11 cellular contexts compared by ENCODE assay signal in genomic region chr17:66661411-66661843, GRCh38.
DNase-seq lines count a peak whose midpoint lies in the region; ATAC-seq and TF ChIP-seq lines count a peak whose summit lies in the region.
"Had no signal": no experiment of that assay in that cellular context is flagged by ENCODE, and none has a peak within 500 bp of the region (broad histone marks: within the 10 kb centered on the region; RNA-seq: fewer than 3 reads in every experiment).

No MANE protein-coding gene starts in this region.

- peak in 1 of 2 experiments; percentile 16; a peak in 1 of 4 replicates for TF ChIP-seq EP300 in SK-N-SH (IDR thresholded peaks at IDR 0.05; ENCODE audit: borderline replicate concordance in 1 of 2, low read depth in 1 of 2, low read length in 1 of 2)

- no peaks in the 10 kb centered on the region for H3K36me3 Mint-ChIP-seq in stimulated activated memory B cell treated with anti-CD40 and anti-IgM and Interleukin-4, amounts not matched to agents 10 μg/mL and 1 μg/mL and 100 μg/mL, for 72 hours

- no peaks in the 10 kb centered on the region for H3K9me3 ChIP-seq in SK-N-SH

- peaks cover 2% of the 10 kb centered on the region for H3F3A ChIP-seq in SK-N-SH (replicated peaks; ENCODE audit: insufficient read depth)

- POLR2A ChIA-PET in SK-N-SH (lab: Yijun Ruan, JAX): no interaction called here

- H3K9me2 ChIP-seq in SK-N-SH: no peaks in the 10 kb centered on the region

- WGBS in SK-N-SH (ENCODE audit: low lambda C conversion rate): 71% methylated on average over 6 of the region's 6 CpGs

- peaks cover 7% of the 10 kb centered on the region for H3K27me3 Mint-ChIP-seq in stimulated activated memory B cell treated with anti-CD40 and anti-IgM and Interleukin-4, amounts not matched to agents 10 μg/mL and 1 μg/mL and 100 μg/mL, for 72 hours
- H3K27me3 Mint-ChIP-seq: progenitor cell of endocrine pancreas had no signal

- H3K4me1 Mint-ChIP-seq in stimulated activated memory B cell treated with anti-CD40 and anti-IgM and Interleukin-4, amounts not matched to agents 10 μg/mL and 1 μg/mL and 100 μg/mL, for 72 hours: no peaks in the 10 kb centered on the region

- no peak overlapping the region for H3K4me3 Mint-ChIP-seq in stimulated activated memory B cell treated with anti-CD40 and anti-IgM and Interleukin-4, amounts not matched to agents 10 μg/mL and 1 μg/mL and 100 μg/mL, for 72 hours

- H3K9me3 Mint-ChIP-seq in stimulated activated memory B cell treated with anti-CD40 and anti-IgM and Interleukin-4, amounts not matched to agents 10 μg/mL and 1 μg/mL and 100 μg/mL, for 72 hours: no peaks in the 10 kb centered on the region

- DNase-seq in DMS53 treated with DMSO at 0.1 percent for 48 hours (lab: John Stamatoyannopoulos, UW; ENCODE audit: unreplicated experiment): peak; percentile 28
- DNase-seq in HT-29 (ENCODE audit: low spot score): peak; percentile 91
- DNase-seq in SK-N-SH: no peak
- peak; percentile 58 for DNase-seq in kidney glomerular epithelial cell (lab: John Stamatoyannopoulos, UW)
- no peak for DNase-seq in iPS-NIHi7 (ENCODE audit: extremely low spot score)
- DNase-seq in effector CD8-positive, alpha-beta T cell (lab: John Stamatoyannopoulos, UW): no peak
- DNase-seq: aorta, MM.1S had no signal

- H3K36me3 ChIP-seq in SK-N-SH (replicated peaks in 1 of 2; ENCODE audit: control insufficient read depth in 1 of 2, insufficient read depth in 2 of 2, low read length in 1 of 2): peaks cover 18 to 37% of the 10 kb centered on the region in 2 experiments

- CTCF ChIA-PET in SK-N-SH (lab: Yijun Ruan, JAX): interaction anchor here (1.0 to 2.9 kb wide), 7 partner anchors 10 to 73 kb away, joined by 3 to 16 read pairs (median 5); no protein-coding TSS in a partner anchor

- TF ChIP-seq RAD21 in SK-N-SH (IDR thresholded peaks at IDR 0.05; ENCODE audit: low read length): no peak

- no peak overlapping the region for H3K9ac ChIP-seq in SK-N-SH

- H3K27ac ChIP-seq in SK-N-SH (ENCODE audit: low read depth in 2 of 2, low read length in 1 of 2): peak overlapping the region in 1 of 2 experiments; percentile 88; a peak in 2 of 4 replicates

- no peak overlapping the region for H3K27ac Mint-ChIP-seq in stimulated activated memory B cell treated with anti-CD40 and anti-IgM and Interleukin-4, amounts not matched to agents 10 μg/mL and 1 μg/mL and 100 μg/mL, for 72 hours
- H3K27ac Mint-ChIP-seq: progenitor cell of endocrine pancreas had no signal

- peaks cover 9 to 37% of the 10 kb centered on the region in 2 experiments; a peak in 3 of 4 replicates for H3K4me1 ChIP-seq in SK-N-SH (ENCODE audit: control insufficient read depth in 1 of 2, insufficient read depth in 2 of 2, low read depth in 1 of 2, low read length in 1 of 2)

- peaks cover 55% of the 10 kb centered on the region for H4K20me1 ChIP-seq in SK-N-SH (ENCODE audit: insufficient read depth)

- H3K79me2 ChIP-seq in SK-N-SH (ENCODE audit: insufficient read depth): peaks cover 47% of the 10 kb centered on the region; the same call in 1 of the 2 replicates

- no peak overlapping the region for H3K4me3 ChIP-seq in SK-N-SH (ENCODE audit: low read depth in 2 of 2, low read length in 1 of 2)

- no peak overlapping the region for H3K4me2 ChIP-seq in SK-N-SH

- no peak for TF ChIP-seq CTCF in SK-N-SH (IDR thresholded peaks at IDR 0.05)

- H2AFZ ChIP-seq in SK-N-SH (ENCODE audit: low read depth): no peak overlapping the region

- no peak for ATAC-seq in HG02642 (IDR thresholded peaks at IDR 0.05; ENCODE audit: poor library complexity, unreplicated experiment)
- ATAC-seq in stimulated activated memory B cell treated with anti-CD40 and anti-IgM and Interleukin-4, amounts not matched to agents 10 μg/mL and 1 μg/mL and 100 μg/mL, for 72 hours: no peak

- no peaks in the 10 kb centered on the region for H3K27me3 ChIP-seq in SK-N-SH (ENCODE audit: insufficient read depth)

TF ChIP-seq in SK-N-SH, 30 proteins besides CTCF, POLR2A, EP300 and RAD21:
- TF ChIP-seq TAF1 (IDR thresholded peaks at IDR 0.05; ENCODE audit: borderline replicate concordance, low read depth, low read length) (no peak), JUND (IDR thresholded peaks at IDR 0.05) (peak; percentile 69), FOSL2 (IDR thresholded peaks at IDR 0.05; ENCODE audit: borderline replicate concordance, low read depth) (peak; percentile 71), IRF3 (IDR thresholded peaks at IDR 0.05; ENCODE audit: low read depth, low read length) (no peak), NFIC (IDR thresholded peaks at IDR 0.05; ENCODE audit: borderline replicate concordance) (peak; percentile 79), POLR2AphosphoS5 (IDR thresholded peaks at IDR 0.05; ENCODE audit: low read depth, low read length) (peak; percentile 51; the same call in 1 of the 2 replicates), USF2 (IDR thresholded peaks at IDR 0.05; ENCODE audit: borderline replicate concordance, low read depth, low read length) (no peak), RXRA (IDR thresholded peaks at IDR 0.05; ENCODE audit: borderline replicate concordance, low read depth) (no peak), YY1 (IDR thresholded peaks at IDR 0.05; ENCODE audit: low read depth) (no peak), RFX5 (IDR thresholded peaks at IDR 0.05; ENCODE audit: low read length) (no peak), TCF12 (IDR thresholded peaks at IDR 0.05) (peak; percentile 44; the same call in 1 of the 2 replicates), CHD2 (IDR thresholded peaks at IDR 0.05; ENCODE audit: low read length, partially characterized antibody) (no peak), MEF2A (IDR thresholded peaks at IDR 0.05; ENCODE audit: borderline replicate concordance, low read depth) (no peak), PBX3 (IDR thresholded peaks at IDR 0.05) (peak; percentile 96), EZH2phosphoT487 (IDR thresholded peaks at IDR 0.05; ENCODE audit: borderline replicate concordance, low read depth) (no peak), ELF1 (IDR thresholded peaks at IDR 0.05) (no peak), REST (IDR thresholded peaks at IDR 0.05; ENCODE audit: low read depth, low read length) (no peak), SIN3A (IDR thresholded peaks at IDR 0.05; ENCODE audit: borderline replicate concordance, low read depth, low read length) (no peak; the same call in 1 of the 2 replicates), RCOR1 (IDR thresholded peaks at IDR 0.05; ENCODE audit: low read length) (no peak), MAX (IDR thresholded peaks at IDR 0.05; ENCODE audit: low read depth) (no peak), FOXM1 (IDR thresholded peaks at IDR 0.05; ENCODE audit: low read depth) (no peak)
TF ChIP-seq in SK-N-SH: peak in this region for 6.

Comparison
In these comparisons a context has a peak if more than half of its experiments do, and no peak if none do; other contexts are left out.
1. DNase-seq: peak in DMS53 treated with DMSO at 0.1 percent for 48 hours (single experiment), HT-29 (single experiment) and kidney glomerular epithelial cell (single experiment); none in SK-N-SH (single experiment), iPS-NIHi7 (single experiment) and effector CD8-positive, alpha-beta T cell (single experiment).